1 cellular context compared by ENCODE assay signal in genomic region chr5:142743677-142744441, GRCh38.
TF ChIP-seq lines count a peak whose summit lies in the region.

No MANE protein-coding gene starts in this region.

TF ChIP-seq in GM23338, 12 proteins besides CTCF, POLR2A, EP300 and RAD21 (continued from another document):
- TF ChIP-seq ZNF462 (CRISPR knock-in tag; IDR thresholded peaks at IDR 0.05) (no peak), CREB1 (CRISPR knock-in tag; IDR thresholded peaks at IDR 0.05; ENCODE audit: low read depth) (no peak), EZH2phosphoT487 (IDR thresholded peaks at IDR 0.05; ENCODE audit: unreplicated experiment) (no peak), JUNB (IDR thresholded peaks at IDR 0.05; ENCODE audit: unreplicated experiment) (no peak), STAT1 (IDR thresholded peaks at IDR 0.05; ENCODE audit: unreplicated experiment) (no peak), ETS1 (IDR thresholded peaks at IDR 0.05) (no peak), POLR2AphosphoS5 (IDR thresholded peaks at IDR 0.05; ENCODE audit: low read depth) (no peak)
